Comparison of ENCODE assay signal across 18 cellular contexts in genomic region chr10:117944676-117945447, GRCh38.
"Had no signal": no experiment of that assay in that cellular context is flagged by ENCODE, and none has a peak within 500 bp of the region (broad histone marks: within the 10 kb centered on the region; RNA-seq: fewer than 3 reads in every experiment).

No MANE protein-coding gene starts in this region.

- H3K9me3 Mint-ChIP-seq: activated naive CD4-positive, alpha-beta T cell treated with anti-CD3 and anti-CD28 coated beads for 36 hours; memory B cell; nephron progenitor cell had no signal

- H3K9me3 ChIP-seq: body of pancreas, esophagus squamous epithelium, heart left ventricle, pancreas, transverse colon, vagina had no signal

- H3K36me3 Mint-ChIP-seq: memory B cell had no signal

- H3K4me1 ChIP-seq: body of pancreas, esophagus squamous epithelium, heart left ventricle, pancreas, transverse colon, vagina had no signal

- H3K36me3 ChIP-seq: cardiac muscle cell, esophagus squamous epithelium, heart left ventricle, pancreas, transverse colon, vagina, WERI-Rb-1 had no signal

- H3K27ac Mint-ChIP-seq: activated naive CD4-positive, alpha-beta T cell treated with anti-CD3 and anti-CD28 coated beads for 36 hours; endodermal cell; memory B cell; nephron progenitor cell had no signal

- H3K27me3 ChIP-seq: body of pancreas, heart left ventricle, pancreas, transverse colon, vagina had no signal

- ATAC-seq: body of pancreas, heart left ventricle, pancreas, right cardiac atrium had no signal

- H3K4me3 Mint-ChIP-seq: activated naive CD4-positive, alpha-beta T cell treated with anti-CD3 and anti-CD28 coated beads for 36 hours; endodermal cell; memory B cell; nephron progenitor cell had no signal

- H3K4me3 ChIP-seq: body of pancreas, cardiac muscle cell, esophagus squamous epithelium, heart left ventricle, pancreas, transverse colon, vagina had no signal

- H3K4me1 Mint-ChIP-seq: endodermal cell, memory B cell had no signal

- DNase-seq: activated naive CD4-positive, alpha-beta T cell treated with anti-CD3 and anti-CD28 coated beads for 36 hours; activated T-cell treated with anti-CD3 and anti-CD28 coated beads, Interleukin-2, amount 50 U/mL, for 48 hours; anterior cingulate cortex; body of pancreas; cortex of kidney; endodermal cell; esophagus squamous epithelium; heart left ventricle; islet precursor cell; nephron progenitor cell; pancreas; right cardiac atrium; stimulated activated CD4-positive, alpha-beta T cell treated with anti-CD3 and anti-CD28 coated beads, Interleukin-4, amount 100 ng/mL, for 24 hours; WERI-Rb-1 had no signal

- H3K27ac ChIP-seq: body of pancreas, cardiac muscle cell, esophagus squamous epithelium, heart left ventricle, pancreas, transverse colon, vagina, WERI-Rb-1 had no signal
